16 cellular contexts compared by ENCODE assay signal in the genomic region with DNA sequence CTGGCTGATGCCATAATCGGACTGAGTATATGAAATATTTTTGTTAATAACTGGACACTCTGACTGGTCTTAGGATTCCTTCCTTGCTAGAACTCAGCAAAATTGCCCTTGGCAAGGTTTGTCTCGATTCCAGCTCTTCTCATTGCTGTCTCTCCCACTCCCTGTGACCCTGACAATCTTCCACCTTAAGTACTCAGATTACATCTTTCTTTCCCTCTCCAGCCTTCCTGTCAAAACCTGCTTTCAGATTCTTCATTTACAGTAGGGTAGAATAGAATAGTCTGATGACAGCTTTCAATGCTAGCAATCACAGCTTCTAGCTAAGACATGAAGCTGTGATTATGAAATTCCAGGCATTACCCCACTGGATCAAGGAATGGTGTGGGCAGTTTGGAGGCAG. TPM values are rescaled to one million over a fixed set of nuclear protein-coding genes. Genes with fewer than 3 reads are reported as not detected.
DNase-seq lines count a peak whose midpoint lies in the region; ATAC-seq lines count a peak whose summit lies in the region.
"Had no signal": no experiment of that assay in that cellular context is flagged by ENCODE, and none has a peak within 500 bp of the region (broad histone marks: within the 10 kb centered on the region; RNA-seq: fewer than 3 reads in every experiment).

No MANE protein-coding gene starts in this region.

- POLR2A ChIA-PET in activated CD8-positive, alpha-beta T cell treated with anti-CD3 and anti-CD28 coated beads, Interleukin-2, amount 10 ng/mL, durations not matched to agents 7 days and 5 days (lab: Charles Lee), result no interaction called here

- H3K4me3 ChIP-seq in right cardiac atrium (ENCODE audit: low read length) (no peak overlapping the region), skin epidermis (no peak overlapping the region)
- H3K4me3 ChIP-seq: lung, ovary had no signal

- peaks cover 21% of the 10 kb centered on the region for H3K27me3 Mint-ChIP-seq in activated CD8-positive, alpha-beta T cell treated with anti-CD3 and anti-CD28 coated beads, Interleukin-2, amount 10 ng/mL, durations not matched to agents 7 days and 5 days (ENCODE audit: low read depth)

- H3K27ac ChIP-seq in right cardiac atrium (ENCODE audit: low read length), result peak overlapping the region; percentile 74
- peak overlapping the region in 19 of 21 experiments; percentile 5 to 87 (median 69) for H3K27ac ChIP-seq in skin epidermis
- H3K27ac ChIP-seq: ovary had no signal

- peaks cover 15% of the 10 kb centered on the region for H3K9me3 Mint-ChIP-seq in activated CD8-positive, alpha-beta T cell treated with anti-CD3 and anti-CD28 coated beads, Interleukin-2, amount 10 ng/mL, durations not matched to agents 7 days and 5 days (ENCODE audit: insufficient read depth)

- H3K9me3 ChIP-seq in right cardiac atrium (ENCODE audit: control insufficient read depth, low read length), result no peaks in the 10 kb centered on the region
- H3K9me3 ChIP-seq: ovary had no signal

- H3K27ac Mint-ChIP-seq in activated CD8-positive, alpha-beta T cell treated with anti-CD3 and anti-CD28 coated beads, Interleukin-2, amount 10 ng/mL, durations not matched to agents 7 days and 5 days, result no peak overlapping the region

- WGBS in right cardiac atrium, result 23% methylated on average over 2 of the region's 2 CpGs

- DNase-seq in GM03348 (ENCODE audit: low spot score) (peak; percentile 20), amniotic epithelial cell (ENCODE audit: low read depth) (peak; percentile 63), right cardiac atrium (no peak), UCSD-AML1 (lab: John Stamatoyannopoulos, UW; ENCODE audit: unreplicated experiment) (no peak), iPS-NIHi7 (ENCODE audit: extremely low spot score) (no peak)
- no peak for DNase-seq in activated CD8-positive, alpha-beta T cell treated with anti-CD3 and anti-CD28 coated beads, Interleukin-2, amount 10 ng/mL, durations not matched to agents 7 days and 5 days
- DNase-seq: activated CD8-positive, alpha-beta memory T cell treated with anti-CD3 and anti-CD28 coated beads, Interleukin-2, amount 50 U/mL, for 48 hours; effector CD8-positive, alpha-beta T cell; NCI-H2029 treated with DMSO at 0.1 percent for 48 hours; stimulated activated CD4-positive, alpha-beta T cell treated with anti-CD3 and anti-CD28 coated beads, Interleukin-1b, Interleukin-23, amount 100 ng/mL, for 48 hours had no signal

- CTCF ChIA-PET in activated CD8-positive, alpha-beta T cell treated with anti-CD3 and anti-CD28 coated beads, Interleukin-2, amount 10 ng/mL, durations not matched to agents 7 days and 5 days (lab: Charles Lee), result no interaction called here

- peaks cover 2% of the 10 kb centered on the region for H3K4me1 Mint-ChIP-seq in activated CD8-positive, alpha-beta T cell treated with anti-CD3 and anti-CD28 coated beads, Interleukin-2, amount 10 ng/mL, durations not matched to agents 7 days and 5 days (ENCODE audit: low read depth)

- peaks cover 3% of the 10 kb centered on the region for H3K36me3 Mint-ChIP-seq in activated CD8-positive, alpha-beta T cell treated with anti-CD3 and anti-CD28 coated beads, Interleukin-2, amount 10 ng/mL, durations not matched to agents 7 days and 5 days (ENCODE audit: low read depth)

- peaks cover 14% of the 10 kb centered on the region for H3K4me1 ChIP-seq in right cardiac atrium (ENCODE audit: control insufficient read depth, insufficient read depth, low read length)

- no peaks in the 10 kb centered on the region for H3K27me3 ChIP-seq in right cardiac atrium (ENCODE audit: control insufficient read depth, insufficient read depth)
- H3K27me3 ChIP-seq: ovary had no signal

- no peak overlapping the region for H3K4me3 Mint-ChIP-seq in activated CD8-positive, alpha-beta T cell treated with anti-CD3 and anti-CD28 coated beads, Interleukin-2, amount 10 ng/mL, durations not matched to agents 7 days and 5 days

- ATAC-seq in right cardiac atrium, result no peak
- ATAC-seq in activated CD8-positive, alpha-beta T cell treated with anti-CD3 and anti-CD28 coated beads, Interleukin-2, amount 10 ng/mL, durations not matched to agents 7 days and 5 days, result no peak
- ATAC-seq in HG03045 (IDR thresholded peaks at IDR 0.05; ENCODE audit: unreplicated experiment), result no peak

- intact Hi-C loops in right cardiac atrium (cut with DNase I), result no loop called here

RNA-seq across cellular contexts. Expression of gene LMO2, which starts 39.2 kb away (rescaled TPM):
- 10 to 100 TPM in 3 of 4 donors, 1 to 10 TPM in 1; 9.9 to 16.8 (median 10.6) TPM for total RNA-seq in right cardiac atrium
- 10.0 TPM for polyA plus RNA-seq in right cardiac atrium
- total RNA-seq in activated CD8-positive, alpha-beta T cell treated with anti-CD3 and anti-CD28 coated beads, Interleukin-2, amount 10 ng/mL, durations not matched to agents 7 days and 5 days, result not detected
- total RNA-seq: SK-MEL-5 had no signal
- polyA plus RNA-seq: BJ had no signal

Comparison
In these comparisons a context has a peak if more than half of its experiments do, and no peak if none do; other contexts are left out.
1. DNase-seq: peak in GM03348 (single experiment) and amniotic epithelial cell (single experiment); none in right cardiac atrium (0 of 3), UCSD-AML1 (single experiment), iPS-NIHi7 (single experiment) and activated CD8-positive, alpha-beta T cell treated with anti-CD3 and anti-CD28 coated beads, Interleukin-2, amount 10 ng/mL, durations not matched to agents 7 days and 5 days (single experiment).
2. RNA of gene LMO2, which starts 39.2 kb away (total RNA-seq): 9.9 to 16.8 TPM in right cardiac atrium; not detected in activated CD8-positive, alpha-beta T cell treated with anti-CD3 and anti-CD28 coated beads, Interleukin-2, amount 10 ng/mL, durations not matched to agents 7 days and 5 days; every median in the first group is over 4 times any median in the second.